Comparison of ENCODE assay signal across 15 cellular contexts in the genomic region with DNA sequence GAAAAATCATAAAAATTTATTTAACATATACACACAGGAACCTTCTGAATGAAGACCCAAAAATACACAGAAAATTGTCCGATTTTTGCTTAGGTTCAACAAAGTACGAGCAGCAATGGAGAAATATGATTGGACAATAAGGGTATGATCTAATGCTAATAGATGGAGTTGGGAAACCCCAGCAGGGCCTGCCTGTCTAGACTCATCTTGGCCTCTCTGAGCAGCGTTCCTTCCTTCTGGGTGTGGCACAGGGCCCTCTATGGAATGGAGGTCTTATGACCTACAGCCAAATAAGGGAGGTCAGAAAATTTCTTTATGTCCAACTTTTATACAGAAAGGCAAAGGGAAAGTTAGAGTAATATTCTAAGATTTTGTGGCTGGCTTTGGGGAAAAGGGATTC. TPM values are rescaled to one million over a fixed set of nuclear protein-coding genes. Genes with fewer than 3 reads are reported as not detected.
A peak's percentile ranks its signal among the peaks of the same experiment; 100 is the strongest.
DNase-seq lines count a peak whose midpoint lies in the region; ATAC-seq and TF ChIP-seq lines count a peak whose summit lies in the region.
"Had no signal": no experiment of that assay in that cellular context is flagged by ENCODE, and none has a peak within 500 bp of the region (broad histone marks: within the 10 kb centered on the region; RNA-seq: fewer than 3 reads in every experiment).

No MANE protein-coding gene starts in this region.

- ATAC-seq in activated CD4-positive, alpha-beta T cell treated with anti-CD3 and anti-CD28 coated beads for 36 hours = no peak
- no peak for ATAC-seq in natural killer cell
- ATAC-seq in natural killer cell treated with Interleukin-12 subunit alpha and Interleukin-12 subunit beta and Interleukin-15 and Interleukin-18, amount 100 ng/mL, for 72 hours = no peak
- ATAC-seq in activated T-helper 17 cell treated with anti-CD3 and anti-CD28 coated beads, Interleukin-2, amount 50 U/mL, for 72 hours (replicated peaks) = no peak
- ATAC-seq: A549 had no signal

- no peaks in the 10 kb centered on the region for H3K27me3 ChIP-seq in trophoblast cell (ENCODE audit: insufficient read depth, low read length)

- no peak for TF ChIP-seq CTCF in natural killer cell (IDR thresholded peaks at IDR 0.05)

- H4K8ac ChIP-seq in trophoblast cell (ENCODE audit: low read depth, low read length) = no peak overlapping the region

- H2AFZ ChIP-seq in trophoblast cell (ENCODE audit: insufficient read depth, low read length, poor library complexity) = no peak overlapping the region

- no peak overlapping the region for H3K27ac ChIP-seq in trophoblast cell (ENCODE audit: low read depth, low read length)
- H3K27ac ChIP-seq: 22Rv1, A549, C4-2B had no signal

- no peak overlapping the region for H3K27ac Mint-ChIP-seq in activated CD4-positive, alpha-beta T cell treated with anti-CD3 and anti-CD28 coated beads for 36 hours
- H3K27ac Mint-ChIP-seq in natural killer cell = peak overlapping the region in 1 of 2 donors; percentile 83
- peak overlapping the region in 1 of 2 donors; percentile 2 for H3K27ac Mint-ChIP-seq in natural killer cell treated with Interleukin-12 subunit alpha and Interleukin-12 subunit beta and Interleukin-15 and Interleukin-18, amount 100 ng/mL, for 72 hours
- peak overlapping the region; percentile 18 for H3K27ac Mint-ChIP-seq in stimulated activated naive CD8-positive, alpha-beta T cell treated with anti-CD3 and anti-CD28 coated beads, Interleukin-15, Interleukin-2, amounts not matched to agents 100 ng/mL and 50 ng/mL, for 24 hours
- no peak overlapping the region for H3K27ac Mint-ChIP-seq in activated T-helper 17 cell treated with anti-CD3 and anti-CD28 coated beads, Interleukin-2, amount 50 U/mL, for 72 hours
- H3K27ac Mint-ChIP-seq: CD4-positive, alpha-beta T cell; H9 had no signal

- H3K23ac ChIP-seq in trophoblast cell (ENCODE audit: low read length) = no peak overlapping the region

- no peaks in the 10 kb centered on the region for H3K36me3 ChIP-seq in trophoblast cell (ENCODE audit: control insufficient read depth in 1 of 2, insufficient read depth in 2 of 2, low read length in 2 of 2)

- H3K36me3 Mint-ChIP-seq in activated CD4-positive, alpha-beta T cell treated with anti-CD3 and anti-CD28 coated beads for 36 hours (ENCODE audit: low read depth) = peaks cover 1% of the 10 kb centered on the region
- peaks cover 14% of the 10 kb centered on the region for H3K36me3 Mint-ChIP-seq in natural killer cell
- no peaks in the 10 kb centered on the region for H3K36me3 Mint-ChIP-seq in natural killer cell treated with Interleukin-12 subunit alpha and Interleukin-12 subunit beta and Interleukin-15 and Interleukin-18, amount 100 ng/mL, for 72 hours
- peaks cover 11% of the 10 kb centered on the region for H3K36me3 Mint-ChIP-seq in stimulated activated naive CD8-positive, alpha-beta T cell treated with anti-CD3 and anti-CD28 coated beads, Interleukin-15, Interleukin-2, amounts not matched to agents 100 ng/mL and 50 ng/mL, for 24 hours (ENCODE audit: low read depth)
- H3K36me3 Mint-ChIP-seq in activated T-helper 17 cell treated with anti-CD3 and anti-CD28 coated beads, Interleukin-2, amount 50 U/mL, for 72 hours (ENCODE audit: low read depth) = no peaks in the 10 kb centered on the region

- H3K14ac ChIP-seq in trophoblast cell (ENCODE audit: low read length) = no peak overlapping the region

- intact Hi-C loops in activated CD4-positive, alpha-beta T cell treated with anti-CD3 and anti-CD28 coated beads for 36 hours (cut with DNase I, micrococcal nuclease) = no loop called here
- intact Hi-C loops in natural killer cell (cut with micrococcal nuclease) = no loop called here

- no peaks in the 10 kb centered on the region for H3K79me1 ChIP-seq in trophoblast cell (ENCODE audit: low read length)

- no peak overlapping the region for H3K4me3 ChIP-seq in trophoblast cell (ENCODE audit: low read depth, low read length)
- H3K4me3 ChIP-seq: A549 had no signal

- CTCF ChIA-PET in activated CD4-positive, alpha-beta T cell treated with anti-CD3 and anti-CD28 coated beads for 36 hours (lab: Charles Lee) = interaction anchor here (0.7 to 1.2 kb wide), 2 partner anchors 11 to 148 kb away, joined by 3 read pairs; no protein-coding TSS in a partner anchor

- H3K4me2 ChIP-seq in trophoblast cell (ENCODE audit: low read length) = no peak overlapping the region
- H3K4me2 ChIP-seq: A549 had no signal

- no peak overlapping the region for H4K91ac ChIP-seq in trophoblast cell (ENCODE audit: low read depth, low read length)

- no peaks in the 10 kb centered on the region for H3K79me2 ChIP-seq in trophoblast cell (ENCODE audit: control insufficient read depth, insufficient read depth, low read length, poor library complexity)

- no peak overlapping the region for H3K18ac ChIP-seq in trophoblast cell (ENCODE audit: low read length)

- DNase-seq in activated CD4-positive, alpha-beta T cell treated with anti-CD3 and anti-CD28 coated beads for 36 hours = peak; percentile 5
- DNase-seq in activated CD4-positive, alpha-beta T cell treated with anti-CD3 and anti-CD28 coated beads, Interleukin-2, amount 50 U/mL, for 48 hours = no peak
- DNase-seq in natural killer cell = no peak
- no peak for DNase-seq in natural killer cell treated with Interleukin-12 subunit alpha and Interleukin-12 subunit beta and Interleukin-15 and Interleukin-18, amount 100 ng/mL, for 72 hours (ENCODE audit: low spot score)
- DNase-seq in trophoblast cell = peak; percentile 19
- DNase-seq in NCI-H2107 treated with DMSO at 0.1 percent for 48 hours (lab: John Stamatoyannopoulos, UW; ENCODE audit: unreplicated experiment) = no peak
- DNase-seq: AML-193; Caco-2; CD4-positive, alpha-beta T cell; H9 had no signal

- no peak overlapping the region for H4K12ac ChIP-seq in trophoblast cell (ENCODE audit: low read depth, low read length)

- no peak overlapping the region for H3K4ac ChIP-seq in trophoblast cell (ENCODE audit: low read depth, low read length)

- no peak overlapping the region for H2AK5ac ChIP-seq in trophoblast cell (ENCODE audit: low read length)

- no peaks in the 10 kb centered on the region for H3K27me3 Mint-ChIP-seq in activated CD4-positive, alpha-beta T cell treated with anti-CD3 and anti-CD28 coated beads for 36 hours
- H3K27me3 Mint-ChIP-seq in natural killer cell (ENCODE audit: low read depth in 2 of 2) = no peaks in the 10 kb centered on the region
- no peaks in the 10 kb centered on the region for H3K27me3 Mint-ChIP-seq in natural killer cell treated with Interleukin-12 subunit alpha and Interleukin-12 subunit beta and Interleukin-15 and Interleukin-18, amount 100 ng/mL, for 72 hours
- no peaks in the 10 kb centered on the region for H3K27me3 Mint-ChIP-seq in stimulated activated naive CD8-positive, alpha-beta T cell treated with anti-CD3 and anti-CD28 coated beads, Interleukin-15, Interleukin-2, amounts not matched to agents 100 ng/mL and 50 ng/mL, for 24 hours
- H3K27me3 Mint-ChIP-seq in activated T-helper 17 cell treated with anti-CD3 and anti-CD28 coated beads, Interleukin-2, amount 50 U/mL, for 72 hours = no peaks in the 10 kb centered on the region
- H3K27me3 Mint-ChIP-seq: CD4-positive, alpha-beta T cell had no signal

- peaks cover 1% of the 10 kb centered on the region for H3K9me3 Mint-ChIP-seq in activated CD4-positive, alpha-beta T cell treated with anti-CD3 and anti-CD28 coated beads for 36 hours (ENCODE audit: low read depth)
- H3K9me3 Mint-ChIP-seq in natural killer cell = no peaks in the 10 kb centered on the region
- no peaks in the 10 kb centered on the region for H3K9me3 Mint-ChIP-seq in natural killer cell treated with Interleukin-12 subunit alpha and Interleukin-12 subunit beta and Interleukin-15 and Interleukin-18, amount 100 ng/mL, for 72 hours
- H3K9me3 Mint-ChIP-seq in stimulated activated naive CD8-positive, alpha-beta T cell treated with anti-CD3 and anti-CD28 coated beads, Interleukin-15, Interleukin-2, amounts not matched to agents 100 ng/mL and 50 ng/mL, for 24 hours = no peaks in the 10 kb centered on the region
- H3K9me3 Mint-ChIP-seq in activated T-helper 17 cell treated with anti-CD3 and anti-CD28 coated beads, Interleukin-2, amount 50 U/mL, for 72 hours = no peaks in the 10 kb centered on the region
- H3K9me3 Mint-ChIP-seq: CD4-positive, alpha-beta T cell had no signal

- H2BK5ac ChIP-seq in trophoblast cell (ENCODE audit: low read depth, low read length, poor library complexity) = no peak overlapping the region

- H3K4me1 Mint-ChIP-seq in activated CD4-positive, alpha-beta T cell treated with anti-CD3 and anti-CD28 coated beads for 36 hours = peaks cover 22% of the 10 kb centered on the region
- peaks cover 27 to 28% of the 10 kb centered on the region in 2 donors for H3K4me1 Mint-ChIP-seq in natural killer cell
- H3K4me1 Mint-ChIP-seq in natural killer cell treated with Interleukin-12 subunit alpha and Interleukin-12 subunit beta and Interleukin-15 and Interleukin-18, amount 100 ng/mL, for 72 hours (ENCODE audit: low read depth in 2 of 2) = peaks cover 12 to 25% of the 10 kb centered on the region in 2 donors
- H3K4me1 Mint-ChIP-seq in stimulated activated naive CD8-positive, alpha-beta T cell treated with anti-CD3 and anti-CD28 coated beads, Interleukin-15, Interleukin-2, amounts not matched to agents 100 ng/mL and 50 ng/mL, for 24 hours (ENCODE audit: low read depth) = peaks cover 45% of the 10 kb centered on the region
- H3K4me1 Mint-ChIP-seq in activated T-helper 17 cell treated with anti-CD3 and anti-CD28 coated beads, Interleukin-2, amount 50 U/mL, for 72 hours = no peaks in the 10 kb centered on the region

- H3K4me1 ChIP-seq in trophoblast cell (ENCODE audit: control insufficient read depth in 1 of 2, insufficient read depth in 2 of 2, low read length in 2 of 2) = no peaks in the 10 kb centered on the region
- H3K4me1 ChIP-seq: A549, Caco-2 had no signal

- POLR2A ChIA-PET in activated CD4-positive, alpha-beta T cell treated with anti-CD3 and anti-CD28 coated beads for 36 hours (lab: Charles Lee) = no interaction called here

- H2BK120ac ChIP-seq in trophoblast cell (ENCODE audit: insufficient read depth, low read length, poor library complexity) = no peak overlapping the region

- no peak overlapping the region for H2BK12ac ChIP-seq in trophoblast cell (ENCODE audit: low read length)

- H3K9ac ChIP-seq in trophoblast cell (ENCODE audit: low read length) = no peak overlapping the region

- H3K4me3 Mint-ChIP-seq in activated CD4-positive, alpha-beta T cell treated with anti-CD3 and anti-CD28 coated beads for 36 hours = no peak overlapping the region
- peak overlapping the region; percentile 35 for H3K4me3 Mint-ChIP-seq in natural killer cell
- H3K4me3 Mint-ChIP-seq in natural killer cell treated with Interleukin-12 subunit alpha and Interleukin-12 subunit beta and Interleukin-15 and Interleukin-18, amount 100 ng/mL, for 72 hours = no peak overlapping the region
- H3K4me3 Mint-ChIP-seq in stimulated activated naive CD8-positive, alpha-beta T cell treated with anti-CD3 and anti-CD28 coated beads, Interleukin-15, Interleukin-2, amounts not matched to agents 100 ng/mL and 50 ng/mL, for 24 hours = no peak overlapping the region
- H3K4me3 Mint-ChIP-seq in activated T-helper 17 cell treated with anti-CD3 and anti-CD28 coated beads, Interleukin-2, amount 50 U/mL, for 72 hours = no peak overlapping the region
- H3K4me3 Mint-ChIP-seq: CD4-positive, alpha-beta T cell; H9 had no signal

- WGBS in trophoblast cell (ENCODE audit: extremely low coverage, insufficient coverage, insufficient read length) = no CpG with 5 or more reads among the region's 3 CpGs

- peaks cover under 1% of the 10 kb centered on the region for H3K9me3 ChIP-seq in trophoblast cell (ENCODE audit: insufficient read depth, low read depth, low read length)
- H3K9me3 ChIP-seq: A549 had no signal

RNA-seq across cellular contexts. Expression of a gene that starts 27.7 kb away (rescaled TPM):
- 1 to 10 TPM; 6.0 to 6.6 TPM for total RNA-seq in activated CD4-positive, alpha-beta T cell treated with anti-CD3 and anti-CD28 coated beads for 36 hours
- total RNA-seq in natural killer cell = 10 to 100 TPM; 25.0 to 45.0 (median 26.6) TPM
- 10 to 100 TPM in 1 of 2 donors, 1 to 10 TPM in 1; 7.6 to 25.5 TPM for total RNA-seq in natural killer cell treated with Interleukin-12 subunit alpha and Interleukin-12 subunit beta and Interleukin-15 and Interleukin-18, amount 100 ng/mL, for 72 hours
- 1.4 and 1.5 TPM in 2 replicates for polyA plus RNA-seq in trophoblast cell (2013)
- 1 to 10 TPM; 7.4 to 9.1 TPM for total RNA-seq in activated T-helper 17 cell treated with anti-CD3 and anti-CD28 coated beads, Interleukin-2, amount 50 U/mL, for 72 hours

Comparison
In these comparisons a context has a peak if more than half of its experiments do, and no peak if none do; other contexts are left out.
1. DNase-seq: peak in activated CD4-positive, alpha-beta T cell treated with anti-CD3 and anti-CD28 coated beads for 36 hours (single experiment) and trophoblast cell (2 of 2); none in activated CD4-positive, alpha-beta T cell treated with anti-CD3 and anti-CD28 coated beads, Interleukin-2, amount 50 U/mL, for 48 hours (0 of 2), natural killer cell (single experiment), natural killer cell treated with Interleukin-12 subunit alpha and Interleukin-12 subunit beta and Interleukin-15 and Interleukin-18, amount 100 ng/mL, for 72 hours (single experiment) and NCI-H2107 treated with DMSO at 0.1 percent for 48 hours (single experiment).